ENCODE assay signal across 24 cellular contexts in the genomic region with DNA sequence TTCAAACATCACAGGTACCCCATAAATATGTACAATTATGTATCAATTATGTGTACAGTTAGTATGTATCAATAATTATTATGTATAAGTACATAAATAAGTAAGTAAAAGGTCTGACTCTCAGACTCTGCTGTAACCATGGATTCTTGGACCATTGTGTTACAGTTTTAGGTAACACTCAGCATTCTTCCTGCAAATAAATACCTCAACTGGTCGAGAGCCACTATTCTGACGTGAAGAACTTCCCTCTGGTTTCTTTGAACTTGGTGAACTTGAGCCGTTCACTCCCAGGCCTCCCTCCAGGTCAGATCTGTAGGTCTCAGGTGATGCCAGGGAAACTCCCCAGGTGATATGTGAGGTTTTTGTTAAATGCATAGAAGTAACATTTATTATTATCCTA.
"Had no signal": no experiment of that assay in that cellular context is flagged by ENCODE, and none has a peak within 500 bp of the region (broad histone marks: within the 10 kb centered on the region; RNA-seq: fewer than 3 reads in every experiment).

No MANE protein-coding gene starts in this region.

- H3K27me3 ChIP-seq: colonic mucosa, dorsolateral prefrontal cortex, esophagus muscularis mucosa, esophagus squamous epithelium, foreskin keratinocyte, gastrocnemius medialis, gastroesophageal sphincter, heart left ventricle, heart right ventricle had no signal

- H3K27ac ChIP-seq: colonic mucosa, coronary artery, dorsolateral prefrontal cortex, epithelial cell of prostate, esophagus muscularis mucosa, esophagus squamous epithelium, foreskin keratinocyte, gastrocnemius medialis, gastroesophageal sphincter, heart left ventricle, heart right ventricle had no signal

- DNase-seq: colonic mucosa; cortex of kidney; dermis blood vessel endothelial cell; dorsolateral prefrontal cortex; effector CD4-positive, alpha-beta T cell; effector CD8-positive, alpha-beta T cell; effector memory CD4-positive, alpha-beta T cell; effector memory CD8-positive, alpha-beta T cell; endodermal cell; erythroblast; esophagus squamous epithelium; foreskin fibroblast; foreskin keratinocyte; foreskin melanocyte; gastrocnemius medialis; glutamatergic neuron; head of caudate nucleus; heart left ventricle; heart right ventricle had no signal

- H3K4me3 ChIP-seq: colonic mucosa, coronary artery, dorsolateral prefrontal cortex, esophagus muscularis mucosa, esophagus squamous epithelium, gastrocnemius medialis, gastroesophageal sphincter, heart left ventricle, heart right ventricle had no signal

- H3K4me1 ChIP-seq: colonic mucosa, esophagus muscularis mucosa, esophagus squamous epithelium, foreskin keratinocyte, gastrocnemius medialis, gastroesophageal sphincter, heart left ventricle, heart right ventricle had no signal

- H3K36me3 ChIP-seq: colonic mucosa, esophagus muscularis mucosa, esophagus squamous epithelium, gastrocnemius medialis, gastroesophageal sphincter, heart left ventricle, heart right ventricle had no signal

- H3K9me3 ChIP-seq: colonic mucosa, gastrocnemius medialis had no signal

- ATAC-seq: effector memory CD8-positive, alpha-beta T cell; esophagus mucosa; foreskin keratinocyte; gastrocnemius medialis; gastroesophageal sphincter; heart left ventricle; heart right ventricle had no signal
